Comparison of ENCODE assay signal across 33 cellular contexts in genomic region chr9:134585021-134585561, GRCh38. TPM values are rescaled to one million over a fixed set of nuclear protein-coding genes. Genes with fewer than 3 reads are reported as not detected.
A peak's percentile ranks its signal among the peaks of the same experiment; 100 is the strongest.
DNase-seq lines count a peak whose midpoint lies in the region; ATAC-seq and TF ChIP-seq lines count a peak whose summit lies in the region.
"Had no signal": no experiment of that assay in that cellular context is flagged by ENCODE, and none has a peak within 500 bp of the region (broad histone marks: within the 10 kb centered on the region; RNA-seq: fewer than 3 reads in every experiment).

No MANE protein-coding gene starts in this region.

- H3K9me3 ChIP-seq in colonic mucosa = no peaks in the 10 kb centered on the region
- H3K9me3 ChIP-seq: testis had no signal

- no peak overlapping the region for H3K4me2 ChIP-seq in mesendoderm (ENCODE audit: low read length)

- TF ChIP-seq CTCF in colonic mucosa (IDR thresholded peaks at IDR 0.05) = no peak

- no peak overlapping the region for H2BK5ac ChIP-seq in mesendoderm (ENCODE audit: low read length)

- ATAC-seq in HG03196 (IDR thresholded peaks at IDR 0.05; ENCODE audit: unreplicated experiment) = no peak
- ATAC-seq: activated CD8-positive, alpha-beta T cell treated with anti-CD3 and anti-CD28 coated beads for 36 hours; activated naive CD8-positive, alpha-beta T cell treated with anti-CD3 and anti-CD28 coated beads, Interleukin-2, amount 50 U/mL, for 24 hours; esophagus mucosa; heart left ventricle; left ventricle myocardium superior; stimulated activated naive CD8-positive, alpha-beta T cell treated with anti-CD3 and anti-CD28 coated beads, Interleukin-15, Interleukin-2, amounts not matched to agents 100 U/mL and 50 U/mL, for 24 hours had no signal

- H4K8ac ChIP-seq in mesendoderm (ENCODE audit: low read depth, low read length) = no peak overlapping the region

- H3K36me3 ChIP-seq in colonic mucosa = no peaks in the 10 kb centered on the region
- no peaks in the 10 kb centered on the region for H3K36me3 ChIP-seq in mesendoderm (ENCODE audit: control insufficient read depth, insufficient read depth, low read length)
- H3K36me3 ChIP-seq: heart left ventricle, uterus had no signal

- H3K79me2 ChIP-seq in mesendoderm (ENCODE audit: control insufficient read depth, insufficient read depth, low read length) = no peaks in the 10 kb centered on the region
- H3K79me2 ChIP-seq: parathyroid adenoma had no signal

- H2BK15ac ChIP-seq in mesendoderm (replicated peaks; ENCODE audit: low read depth) = no peak overlapping the region

- no peak overlapping the region for H3K4me3 ChIP-seq in colonic mucosa
- no peak overlapping the region for H3K4me3 ChIP-seq in mesendoderm (ENCODE audit: low read length)
- H3K4me3 ChIP-seq: heart left ventricle, testis, uterus had no signal

- H3K27me3 ChIP-seq in colonic mucosa (no peaks in the 10 kb centered on the region), mesendoderm (ENCODE audit: insufficient read depth, low read length, poor library complexity) (no peaks in the 10 kb centered on the region)
- H3K27me3 ChIP-seq: testis, uterus had no signal

- H2BK120ac ChIP-seq in mesendoderm (ENCODE audit: low read depth, low read length) = no peak overlapping the region

- H3K56ac ChIP-seq in mesendoderm (ENCODE audit: low read length) = peak overlapping the region; percentile 39

- H3K27ac ChIP-seq in colonic mucosa (no peak overlapping the region), mesendoderm (ENCODE audit: low read depth, low read length) (no peak overlapping the region)
- H3K27ac ChIP-seq: heart left ventricle, parathyroid adenoma, testis, uterus had no signal

- no peak overlapping the region for H2AK5ac ChIP-seq in mesendoderm (ENCODE audit: low read length)

- no peaks in the 10 kb centered on the region for H3K4me1 ChIP-seq in colonic mucosa
- H3K4me1 ChIP-seq in mesendoderm (ENCODE audit: control insufficient read depth, low read depth, low read length) = peaks cover 4% of the 10 kb centered on the region
- H3K4me1 ChIP-seq: heart left ventricle, parathyroid adenoma, testis, uterus had no signal

- no peak overlapping the region for H3K4ac ChIP-seq in mesendoderm (ENCODE audit: low read depth, low read length)

- H3K9ac ChIP-seq in colonic mucosa (ENCODE audit: low read depth in 2 of 2, low read length in 2 of 2) (no peak overlapping the region), mesendoderm (ENCODE audit: low read length) (no peak overlapping the region)
- H3K9ac ChIP-seq: parathyroid adenoma had no signal

- H3K23ac ChIP-seq in mesendoderm (ENCODE audit: low read length) = no peak overlapping the region

- no peak overlapping the region for H4K5ac ChIP-seq in mesendoderm (ENCODE audit: low read length)

- DNase-seq in activated effector memory CD4-positive, alpha-beta T cell treated with anti-CD3 and anti-CD28 coated beads, Interleukin-2, amount 50 U/mL, for 16 hours = peak; percentile 46
- DNase-seq in activated effector memory CD4-positive, alpha-beta T cell treated with Interleukin-2 at 50 U/mL for 16 hours = no peak
- DNase-seq in colonic mucosa = peak; percentile 7
- no peak for DNase-seq in mesendoderm
- DNase-seq in ureter (ENCODE audit: low spot score) = peak; percentile 31
- no peak for DNase-seq in NCI-H524 treated with DMSO at 0.1 percent for 48 hours (lab: John Stamatoyannopoulos, UW)
- no peak for DNase-seq in activated CD4-positive, alpha-beta T cell treated with anti-CD3 and anti-CD28 coated beads, Interleukin-2, amount 50 U/mL, for 1 hour
- DNase-seq: ACHN; activated CD8-positive, alpha-beta T cell treated with anti-CD3 and anti-CD28 coated beads for 36 hours; activated naive CD8-positive, alpha-beta T cell treated with anti-CD3 and anti-CD28 coated beads, Interleukin-2, amount 50 U/mL, for 24 hours; activated T-cell treated with anti-CD3 and anti-CD28 coated beads, Interleukin-2, amount 50 U/mL, for 1 hour; caudate nucleus; CD8-positive, alpha-beta memory T cell; DMS 273 treated with DMSO at 0.1 percent for 48 hours; EL; foreskin fibroblast; GOT3; heart left ventricle; HFFc6; KBM-7; left ventricle myocardium superior; NCI-H1092 treated with DMSO at 0.1 percent for 48 hours; NCI-H187; NCI-H524; nephron progenitor cell; stimulated activated CD4-positive, alpha-beta T cell treated with anti-CD3 and anti-CD28 coated beads, Interleukin-1b, Interleukin-23, amount 100 ng/mL, for 48 hours; stimulated activated naive CD8-positive, alpha-beta T cell treated with anti-CD3 and anti-CD28 coated beads, Interleukin-15, Interleukin-2, amounts not matched to agents 100 U/mL and 50 U/mL, for 24 hours had no signal

- no peak overlapping the region for H3K18ac ChIP-seq in mesendoderm (ENCODE audit: low read length)

- WGBS in mesendoderm (ENCODE audit: extremely low coverage, insufficient coverage, low lambda C conversion rate) = no CpG with 5 or more reads among the region's 18 CpGs

- no peaks in the 10 kb centered on the region for H3K79me1 ChIP-seq in mesendoderm (ENCODE audit: low read length)

- intact Hi-C loops in colonic mucosa (cut with DNase I) = no loop called here

RNA-seq across cellular contexts. Expression of gene COL5A1, which starts 56.5 kb away (rescaled TPM):
- 10 to 100 TPM; 10.9 to 21.7 TPM for total RNA-seq in colonic mucosa
- 23.5 TPM for polyA plus RNA-seq in mesendoderm (2013, experiment 1 of 2)
- 21.5 TPM for polyA plus RNA-seq in mesendoderm (2013, experiment 2 of 2)
- total RNA-seq in ureter = 64.7 TPM
- total RNA-seq: B cell had no signal

Comparison
In these comparisons a context has a peak if more than half of its experiments do, and no peak if none do; other contexts are left out.
1. DNase-seq: peak in activated effector memory CD4-positive, alpha-beta T cell treated with anti-CD3 and anti-CD28 coated beads, Interleukin-2, amount 50 U/mL, for 16 hours (single experiment), colonic mucosa (single experiment) and ureter (single experiment); none in activated effector memory CD4-positive, alpha-beta T cell treated with Interleukin-2 at 50 U/mL for 16 hours (single experiment), mesendoderm (single experiment), NCI-H524 treated with DMSO at 0.1 percent for 48 hours (single experiment) and activated CD4-positive, alpha-beta T cell treated with anti-CD3 and anti-CD28 coated beads, Interleukin-2, amount 50 U/mL, for 1 hour (single experiment).